10 cellular contexts compared by ENCODE assay signal in genomic region chr15:73399163-73399562, GRCh38. TPM values are rescaled to one million over a fixed set of nuclear protein-coding genes. Genes with fewer than 3 reads are reported as not detected.
"Had no signal": no experiment of that assay in that cellular context is flagged by ENCODE, and none has a peak within 500 bp of the region (broad histone marks: within the 10 kb centered on the region; RNA-seq: fewer than 3 reads in every experiment).

No MANE protein-coding gene starts in this region.

- H3K36me3 Mint-ChIP-seq: IgD-negative memory B cell had no signal

- ATAC-seq: HCT116, HepG2 had no signal

- H3K27ac Mint-ChIP-seq: HFFc6, IgD-negative memory B cell had no signal

- DNase-seq: GOT3, H7, HFFc6, KBM-7 had no signal

- H3K9me3 Mint-ChIP-seq: HFFc6, IgD-negative memory B cell had no signal

- H3K4me1 Mint-ChIP-seq: IgD-negative memory B cell had no signal

- H3K4me3 ChIP-seq: HAP-1 had no signal

- H3K4me1 ChIP-seq: HAP-1 had no signal

- H3K9me3 ChIP-seq: HAP-1 had no signal

- H3K27ac ChIP-seq: KMS-11 had no signal

- H3K36me3 ChIP-seq: HAP-1 had no signal

- H3K4me3 Mint-ChIP-seq: HFFc6, IgD-negative memory B cell had no signal

- H3K9ac ChIP-seq: KMS-11 had no signal

RNA-seq across cellular contexts. Expression of gene HCN4, which starts 30.4 kb away (rescaled TPM):
- total RNA-seq: HepG2, HFFc6, HT-29 had no signal
- polyA plus RNA-seq: HepG2, IgD-negative memory B cell had no signal

RNA-seq across cellular contexts. Expression of gene REC114, which starts 43.8 kb away (rescaled TPM):
- total RNA-seq: H7, HepG2, HFFc6, HT-29 had no signal
- polyA plus RNA-seq: HepG2, IgD-negative memory B cell had no signal
